24 cellular contexts compared by ENCODE assay signal in the genomic region with DNA sequence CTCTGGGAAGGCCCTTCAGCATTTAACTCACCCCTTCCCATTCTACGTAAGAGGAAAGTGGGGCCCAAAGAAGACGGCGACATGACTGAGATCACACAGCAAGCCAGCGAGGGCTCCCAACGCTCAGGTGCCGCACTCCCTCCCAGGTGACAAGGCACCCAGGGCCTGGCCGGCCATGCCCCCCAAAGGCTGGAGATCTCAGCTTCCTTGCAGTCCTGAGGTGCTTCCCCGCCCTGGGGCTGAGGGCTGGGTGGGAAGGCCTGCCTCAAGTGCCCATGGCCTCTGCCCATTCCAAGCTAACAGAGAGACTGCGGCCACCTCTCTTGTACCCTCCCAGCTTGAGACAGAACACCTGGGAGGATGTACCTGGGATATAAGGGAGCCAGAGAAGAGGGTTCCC. TPM values are rescaled to one million over a fixed set of nuclear protein-coding genes. Genes with fewer than 3 reads are reported as not detected.
DNase-seq lines count a peak whose midpoint lies in the region; ATAC-seq, FAIRE-seq and TF ChIP-seq lines count a peak whose summit lies in the region.
"Had no signal": no experiment of that assay in that cellular context is flagged by ENCODE, and none has a peak within 500 bp of the region (broad histone marks: within the 10 kb centered on the region; RNA-seq: fewer than 3 reads in every experiment).

No MANE protein-coding gene starts in this region.

- peak overlapping the region; percentile 45 for H3K14ac ChIP-seq in trophoblast cell (ENCODE audit: low read length)

- peaks cover 42% of the 10 kb centered on the region for H3K79me1 ChIP-seq in trophoblast cell (ENCODE audit: low read length)

- no peak for DNase-seq in HepG2 (ENCODE audit: low spot score)
- DNase-seq in right lobe of liver: no peak
- DNase-seq in epithelial cell of prostate (ENCODE audit: low read depth, low spot score): no peak
- DNase-seq in trophoblast cell: no peak
- no peak for DNase-seq in HAP-1 (ENCODE audit: low spot score in 2 of 2)
- no peak for DNase-seq in stimulated activated CD4-positive, alpha-beta T cell treated with anti-CD3 and anti-CD28 coated beads, Interleukin-2, amount 100 ng/mL, for 24 hours
- no peak for DNase-seq in SIG-M5 treated with dmso at 0.1 percent for 504 hours (lab: John Stamatoyannopoulos, UW; ENCODE audit: unreplicated experiment)
- DNase-seq: 8988T, ACHN, DMS153, DND-41, KG1, MM.1S, NCI-H2029, NCI-H446, NCI-H524 treated with DMSO at 0.1 percent for 48 hours, NCI-H774, Right ventricle myocardium superior had no signal

- CTCF ChIA-PET in HepG2 (lab: Yijun Ruan, JAX; ENCODE audit: low intra/inter-chr PET ratio, low total read pairs): no interaction called here

- ATAC-seq in HepG2: no peak
- no peak for ATAC-seq in right lobe of liver

- TF ChIP-seq EP300 in HepG2 (IDR thresholded peaks at IDR 0.05; ENCODE audit: low read depth in 2 of 2, low read length in 2 of 2) (no peak), HepG2 (CRISPR knock-in tag; IDR thresholded peaks at IDR 0.05; ENCODE audit: borderline replicate concordance) (no peak)

- TF ChIP-seq POLR2A in HepG2 (IDR thresholded peaks at IDR 0.05; ENCODE audit: insufficient read depth in 1 of 2, low read depth in 2 of 2, low read length in 2 of 2): no peak
- no peak for TF ChIP-seq POLR2A in right lobe of liver (IDR thresholded peaks at IDR 0.05)

- H2BK5ac ChIP-seq in trophoblast cell (ENCODE audit: low read depth, low read length, poor library complexity): no peak overlapping the region

- H3K79me2 ChIP-seq in HepG2 (ENCODE audit: insufficient read depth, low read length) (peaks cover 5% of the 10 kb centered on the region), trophoblast cell (ENCODE audit: control insufficient read depth, insufficient read depth, low read length, poor library complexity) (peaks cover 16% of the 10 kb centered on the region)

- H3K4me3 ChIP-seq in HepG2 (replicated peaks in 1 of 3; ENCODE audit: insufficient read depth in 1 of 3, low read depth in 2 of 3, low read length in 3 of 3): no peak overlapping the region
- H3K4me3 ChIP-seq in right lobe of liver: no peak overlapping the region
- H3K4me3 ChIP-seq in trophoblast cell (ENCODE audit: low read depth, low read length): no peak overlapping the region
- no peak overlapping the region for H3K4me3 ChIP-seq in HAP-1

- H2AFZ ChIP-seq in HepG2 (ENCODE audit: low read length) (no peak overlapping the region), trophoblast cell (ENCODE audit: insufficient read depth, low read length, poor library complexity) (no peak overlapping the region)

- no TSS peak for BruUV-seq in HepG2 (replicated peaks; lab: Mats Ljungman, UMichigan)

- peak overlapping the region; percentile 26 for H2BK120ac ChIP-seq in trophoblast cell (ENCODE audit: insufficient read depth, low read length, poor library complexity)

- no peak overlapping the region for H4K12ac ChIP-seq in trophoblast cell (ENCODE audit: low read depth, low read length)

- peak overlapping the region; percentile 39 for H4K8ac ChIP-seq in trophoblast cell (ENCODE audit: low read depth, low read length)

- H2AK5ac ChIP-seq in trophoblast cell (ENCODE audit: low read length): peak overlapping the region; percentile 42

- H3K4ac ChIP-seq in trophoblast cell (ENCODE audit: low read depth, low read length): peak overlapping the region; percentile 38

- no peaks in the 10 kb centered on the region for H3K27me3 ChIP-seq in HepG2 (ENCODE audit: control insufficient read depth in 1 of 2, insufficient read depth in 2 of 2, low read length in 2 of 2)
- no peaks in the 10 kb centered on the region for H3K27me3 ChIP-seq in right lobe of liver
- peaks cover 2% of the 10 kb centered on the region for H3K27me3 ChIP-seq in trophoblast cell (ENCODE audit: insufficient read depth, low read length)
- no peaks in the 10 kb centered on the region for H3K27me3 ChIP-seq in HAP-1 (ENCODE audit: low read depth)

- H3K23ac ChIP-seq in trophoblast cell (ENCODE audit: low read length): no peak overlapping the region

- H3K4me1 ChIP-seq in HepG2 (ENCODE audit: insufficient read depth, low read length) (peaks cover 95% of the 10 kb centered on the region), right lobe of liver (peaks cover 0 to 19% (median 5%) of the 10 kb centered on the region in 4 donors), trophoblast cell (ENCODE audit: control insufficient read depth in 1 of 2, insufficient read depth in 2 of 2, low read length in 2 of 2) (peaks cover 42 to 46% of the 10 kb centered on the region in 2 experiments), HAP-1 (no peaks in the 10 kb centered on the region)

- intact Hi-C loops in HepG2 (cut with micrococcal nuclease; ENCODE audit: unreplicated experiment): no loop called here
- intact Hi-C loops in right lobe of liver (cut with DNase I): no loop called here

- H3K4me2 ChIP-seq in HepG2 (ENCODE audit: low read depth, low read length) (no peak overlapping the region), trophoblast cell (ENCODE audit: low read length) (no peak overlapping the region)

- POLR2A ChIA-PET in HepG2 (lab: Yijun Ruan, JAX): interaction anchor here (0.6 to 1.7 kb wide), 2 partner anchors 75 to 539 kb away, joined by 3 to 4 read pairs; a partner anchor contains a TSS

- H3K9ac ChIP-seq in HepG2 (ENCODE audit: insufficient read depth, low read depth, low read length): no peak overlapping the region
- no peak overlapping the region for H3K9ac ChIP-seq in trophoblast cell (ENCODE audit: low read length)

- no peaks in the 10 kb centered on the region for H3K36me3 ChIP-seq in HepG2 (replicated peaks in 1 of 2; ENCODE audit: control insufficient read depth in 1 of 2, insufficient read depth in 2 of 2, low read length in 2 of 2)
- H3K36me3 ChIP-seq in right lobe of liver: no peaks in the 10 kb centered on the region
- H3K36me3 ChIP-seq in trophoblast cell (ENCODE audit: control insufficient read depth in 1 of 2, insufficient read depth in 2 of 2, low read length in 2 of 2): no peaks in the 10 kb centered on the region
- no peaks in the 10 kb centered on the region for H3K36me3 ChIP-seq in HAP-1 (replicated peaks)

- H3K9me3 ChIP-seq in HepG2 (ENCODE audit: low read length) (no peaks in the 10 kb centered on the region), right lobe of liver (no peaks in the 10 kb centered on the region), trophoblast cell (ENCODE audit: insufficient read depth, low read depth, low read length) (no peaks in the 10 kb centered on the region), HAP-1 (no peaks in the 10 kb centered on the region)

- H3K27ac ChIP-seq in HepG2 (ENCODE audit: extremely low read length, insufficient read depth, low read length) (peak overlapping the region; percentile 36), right lobe of liver (no peak overlapping the region), epithelial cell of prostate (peak overlapping the region; percentile 90), trophoblast cell (ENCODE audit: low read depth, low read length) (no peak overlapping the region)

- no peak for TF ChIP-seq CTCF in HepG2 (CRISPR knock-in tag; IDR thresholded peaks at IDR 0.05)
- no peak for TF ChIP-seq CTCF in right lobe of liver (IDR thresholded peaks at IDR 0.05)

- 100% methylated on average over 3 of the region's 9 CpGs for WGBS in HepG2 (ENCODE audit: low lambda C conversion rate)
- 80% methylated on average over 1 of the region's 9 CpGs for WGBS in right lobe of liver (ENCODE audit: insufficient coverage, low coverage, low lambda C conversion rate, missing lambda C conversion rate)
- no CpG with 5 or more reads among the region's 9 CpGs for WGBS in trophoblast cell (ENCODE audit: extremely low coverage, insufficient coverage, insufficient read length)

- in situ Hi-C loops in HepG2 (cut with HindIII; ENCODE audit: extremely low pct_ligation_motif_present, low pct_unique_long_range_greater_than_20kb): no loop called here
- in situ Hi-C loops in HAP-1 (cut with MboI; ENCODE audit: low sequenced_read_pairs): no loop called here

- no peak for FAIRE-seq in HepG2 (lab: Jason Lieb, UNC)
- FAIRE-seq: GM12892, H1, HTR-8/SVneo had no signal

- H3K18ac ChIP-seq in trophoblast cell (ENCODE audit: low read length): peak overlapping the region; percentile 63

- H4K20me1 ChIP-seq in HepG2 (ENCODE audit: insufficient read depth, low read length): no peaks in the 10 kb centered on the region

- H4K91ac ChIP-seq in trophoblast cell (ENCODE audit: low read depth, low read length): peak overlapping the region; percentile 73

- H2BK12ac ChIP-seq in trophoblast cell (ENCODE audit: low read length): peak overlapping the region; percentile 80

- TF ChIP-seq RAD21 in HepG2 (CRISPR knock-in tag; IDR thresholded peaks at IDR 0.05): no peak

RNA-seq across cellular contexts. Expression of a gene that starts 1.0 kb away (rescaled TPM):
- total RNA-seq in HepG2 (2016; rRNA removed; fragmentation: Illumina TruSeq; extraction: Trizol) (0.39 and 1.3 TPM in 2 replicates), right lobe of liver (1 to 10 TPM in 2 of 6 experiments, under 1 TPM in 1, not detected in 3; 0.81 to 1.9 (median 1.7) TPM)
- total RNA-seq in HepG2 (2016; cell fraction: cytosol; rRNA removed; fragmentation: Illumina TruSeq; extraction: Trizol; ENCODE audit: low read depth): 0.18 TPM in 1 of 2 replicates, not detected in the other
- total RNA-seq in HepG2 (2016; cell fraction: insoluble cytoplasmic fraction; rRNA removed; fragmentation: Illumina TruSeq; extraction: Trizol): 0.86 and 1.1 TPM in 2 replicates
- 0.48 and 0.87 TPM in 2 replicates for total RNA-seq in HepG2 (2016; cell fraction: membrane; rRNA removed; fragmentation: Illumina TruSeq; extraction: Trizol)
- total RNA-seq in HepG2 (2016; cell fraction: nucleus; rRNA removed; fragmentation: Illumina TruSeq; extraction: Trizol): 2.3 TPM in 2 replicates
- polyA plus RNA-seq in HepG2 (2011; rRNA removed): 2.9 and 4.7 TPM in 2 replicates
- 2.0 and 2.5 TPM in 2 replicates for polyA plus RNA-seq in HepG2 (2011; cell fraction: cytosol; rRNA removed)
- polyA plus RNA-seq in HepG2 (2011; cell fraction: nucleus; rRNA removed): 16.5 and 19.4 TPM in 2 replicates
- polyA plus RNA-seq in HepG2 (2012): 2.7 and 3.8 TPM in 2 replicates
- 0.12 and 0.98 TPM in 2 replicates for polyA plus RNA-seq in HepG2 (2016; cell fraction: cytosol; fragmentation: Illumina TruSeq; extraction: Trizol; ENCODE audit: low read depth)
- 1.7 and 1.8 TPM in 2 replicates for polyA plus RNA-seq in HepG2 (2016; cell fraction: insoluble cytoplasmic fraction; fragmentation: Illumina TruSeq; extraction: Trizol; ENCODE audit: low read depth)
- 0.48 and 0.79 TPM in 2 replicates for polyA plus RNA-seq in HepG2 (2016; cell fraction: membrane; fragmentation: Illumina TruSeq; extraction: Trizol; ENCODE audit: low read depth)
- polyA plus RNA-seq in HepG2 (2016; cell fraction: nucleus; fragmentation: Illumina TruSeq; extraction: Trizol; ENCODE audit: insufficient read depth, low read depth): 3.4 and 8.9 TPM in 2 replicates
- polyA minus RNA-seq in HepG2 (2011; rRNA and poly(A)+ RNA removed; ENCODE audit: low replicate concordance): 3.5 and 7.2 TPM in 2 replicates
- polyA minus RNA-seq in HepG2 (2011; cell fraction: cytosol; rRNA and poly(A)+ RNA removed): 3.4 and 5.1 TPM in 2 replicates
- 7.6 and 9.4 TPM in 2 replicates for polyA minus RNA-seq in HepG2 (2011; cell fraction: nucleus; rRNA and poly(A)+ RNA removed)
- 30.0 and 35.3 TPM in 2 replicates for polyA plus RNA-seq in trophoblast cell (2013)
- total RNA-seq: Right ventricle myocardium superior, RPMI7951, SK-MEL-5 had no signal

RNA-seq across cellular contexts. Expression of a gene that starts 17.6 kb away (rescaled TPM):
- not detected in 2 replicates for total RNA-seq in HepG2 (2016; rRNA removed; fragmentation: Illumina TruSeq; extraction: Trizol)
- not detected in 2 replicates for total RNA-seq in HepG2 (2016; cell fraction: cytosol; rRNA removed; fragmentation: Illumina TruSeq; extraction: Trizol; ENCODE audit: low read depth)
- not detected in 2 replicates for total RNA-seq in HepG2 (2016; cell fraction: insoluble cytoplasmic fraction; rRNA removed; fragmentation: Illumina TruSeq; extraction: Trizol)
- total RNA-seq in HepG2 (2016; cell fraction: membrane; rRNA removed; fragmentation: Illumina TruSeq; extraction: Trizol): not detected in 2 replicates
- not detected in 2 replicates for total RNA-seq in HepG2 (2016; cell fraction: nucleus; rRNA removed; fragmentation: Illumina TruSeq; extraction: Trizol)
- polyA plus RNA-seq in HepG2 (2011; rRNA removed): not detected in 2 replicates
- polyA plus RNA-seq in HepG2 (2011; cell fraction: cytosol; rRNA removed): not detected in 2 replicates
- not detected in 2 replicates for polyA plus RNA-seq in HepG2 (2011; cell fraction: nucleus; rRNA removed)
- polyA plus RNA-seq in HepG2 (2012): not detected in 2 replicates
- not detected in 2 replicates for polyA plus RNA-seq in HepG2 (2016; cell fraction: cytosol; fragmentation: Illumina TruSeq; extraction: Trizol; ENCODE audit: low read depth)
- polyA plus RNA-seq in HepG2 (2016; cell fraction: insoluble cytoplasmic fraction; fragmentation: Illumina TruSeq; extraction: Trizol; ENCODE audit: low read depth): not detected in 2 replicates
- polyA plus RNA-seq in HepG2 (2016; cell fraction: membrane; fragmentation: Illumina TruSeq; extraction: Trizol; ENCODE audit: low read depth): not detected in 2 replicates
- polyA plus RNA-seq in HepG2 (2016; cell fraction: nucleus; fragmentation: Illumina TruSeq; extraction: Trizol; ENCODE audit: insufficient read depth, low read depth): not detected in 2 replicates
- not detected in 2 replicates for polyA minus RNA-seq in HepG2 (2011; rRNA and poly(A)+ RNA removed; ENCODE audit: low replicate concordance)
- not detected in 2 replicates for polyA minus RNA-seq in HepG2 (2011; cell fraction: cytosol; rRNA and poly(A)+ RNA removed)
- not detected in 2 replicates for polyA minus RNA-seq in HepG2 (2011; cell fraction: nucleus; rRNA and poly(A)+ RNA removed)
- total RNA-seq in right lobe of liver: under 1 TPM in 1 of 6 experiments, not detected in 5; 0.19 TPM
- not detected in 2 replicates for polyA plus RNA-seq in trophoblast cell (2013)
- total RNA-seq: H1, Right ventricle myocardium superior, RPMI7951, SK-MEL-5 had no signal
- polyA plus RNA-seq: BJ, H1 had no signal

RNA-seq across cellular contexts. Expression of a gene that starts 37.2 kb away (rescaled TPM):
- total RNA-seq in HepG2 (2016; rRNA removed; fragmentation: Illumina TruSeq; extraction: Trizol) (not detected in 2 replicates), right lobe of liver (10 to 100 TPM in 2 of 6 experiments, 1 to 10 TPM in 4; 2.8 to 17.6 (median 8.5) TPM)
- not detected in 2 replicates for total RNA-seq in HepG2 (2016; cell fraction: cytosol; rRNA removed; fragmentation: Illumina TruSeq; extraction: Trizol; ENCODE audit: low read depth)
- not detected in 2 replicates for total RNA-seq in HepG2 (2016; cell fraction: insoluble cytoplasmic fraction; rRNA removed; fragmentation: Illumina TruSeq; extraction: Trizol)
- not detected in 2 replicates for total RNA-seq in HepG2 (2016; cell fraction: membrane; rRNA removed; fragmentation: Illumina TruSeq; extraction: Trizol)
- total RNA-seq in HepG2 (2016; cell fraction: nucleus; rRNA removed; fragmentation: Illumina TruSeq; extraction: Trizol): not detected in 2 replicates
- polyA plus RNA-seq in HepG2 (2011; rRNA removed): 0.32 and 0.93 TPM in 2 replicates
- 0.81 TPM in 2 replicates for polyA plus RNA-seq in HepG2 (2011; cell fraction: cytosol; rRNA removed)
- not detected in 2 replicates for polyA plus RNA-seq in HepG2 (2011; cell fraction: nucleus; rRNA removed)
- polyA plus RNA-seq in HepG2 (2012): not detected in 2 replicates
- not detected in 2 replicates for polyA plus RNA-seq in HepG2 (2016; cell fraction: cytosol; fragmentation: Illumina TruSeq; extraction: Trizol; ENCODE audit: low read depth)
- not detected in 2 replicates for polyA plus RNA-seq in HepG2 (2016; cell fraction: insoluble cytoplasmic fraction; fragmentation: Illumina TruSeq; extraction: Trizol; ENCODE audit: low read depth)
- polyA plus RNA-seq in HepG2 (2016; cell fraction: membrane; fragmentation: Illumina TruSeq; extraction: Trizol; ENCODE audit: low read depth): not detected in 2 replicates
- not detected in 2 replicates for polyA plus RNA-seq in HepG2 (2016; cell fraction: nucleus; fragmentation: Illumina TruSeq; extraction: Trizol; ENCODE audit: insufficient read depth, low read depth)
- 0.44 and 1.2 TPM in 2 replicates for polyA minus RNA-seq in HepG2 (2011; rRNA and poly(A)+ RNA removed; ENCODE audit: low replicate concordance)
- polyA minus RNA-seq in HepG2 (2011; cell fraction: cytosol; rRNA and poly(A)+ RNA removed): not detected in 2 replicates
- polyA minus RNA-seq in HepG2 (2011; cell fraction: nucleus; rRNA and poly(A)+ RNA removed): not detected in 2 replicates
- polyA plus RNA-seq in trophoblast cell (2013): 2.0 and 2.4 TPM in 2 replicates
- total RNA-seq: RPMI7951, SK-MEL-5 had no signal
- polyA plus RNA-seq: BJ had no signal

RNA-seq across cellular contexts. Expression of a gene that starts 48.5 kb away (rescaled TPM):
- 3.2 and 9.3 TPM in 2 replicates for total RNA-seq in HepG2 (2016; rRNA removed; fragmentation: Illumina TruSeq; extraction: Trizol)
- 4.9 and 5.3 TPM in 2 replicates for total RNA-seq in HepG2 (2016; cell fraction: cytosol; rRNA removed; fragmentation: Illumina TruSeq; extraction: Trizol; ENCODE audit: low read depth)
- total RNA-seq in HepG2 (2016; cell fraction: insoluble cytoplasmic fraction; rRNA removed; fragmentation: Illumina TruSeq; extraction: Trizol): 3.0 and 8.5 TPM in 2 replicates
- 4.4 and 5.7 TPM in 2 replicates for total RNA-seq in HepG2 (2016; cell fraction: membrane; rRNA removed; fragmentation: Illumina TruSeq; extraction: Trizol)
- total RNA-seq in HepG2 (2016; cell fraction: nucleus; rRNA removed; fragmentation: Illumina TruSeq; extraction: Trizol): 15.9 and 19.3 TPM in 2 replicates
- polyA plus RNA-seq in HepG2 (2011; rRNA removed): 10.3 and 10.4 TPM in 2 replicates
- 3.0 and 5.8 TPM in 2 replicates for polyA plus RNA-seq in HepG2 (2011; cell fraction: cytosol; rRNA removed)
- polyA plus RNA-seq in HepG2 (2011; cell fraction: nucleus; rRNA removed): 81.6 and 111 TPM in 2 replicates
- polyA plus RNA-seq in HepG2 (2012): 4.8 and 5.2 TPM in 2 replicates
- 7.2 and 9.0 TPM in 2 replicates for polyA plus RNA-seq in HepG2 (2016; cell fraction: cytosol; fragmentation: Illumina TruSeq; extraction: Trizol; ENCODE audit: low read depth)
- 6.4 and 8.0 TPM in 2 replicates for polyA plus RNA-seq in HepG2 (2016; cell fraction: insoluble cytoplasmic fraction; fragmentation: Illumina TruSeq; extraction: Trizol; ENCODE audit: low read depth)
- polyA plus RNA-seq in HepG2 (2016; cell fraction: membrane; fragmentation: Illumina TruSeq; extraction: Trizol; ENCODE audit: low read depth): 8.8 and 9.0 TPM in 2 replicates
- polyA plus RNA-seq in HepG2 (2016; cell fraction: nucleus; fragmentation: Illumina TruSeq; extraction: Trizol; ENCODE audit: insufficient read depth, low read depth): 64.2 and 68.2 TPM in 2 replicates
- 4.3 and 43.2 TPM in 2 replicates for polyA minus RNA-seq in HepG2 (2011; rRNA and poly(A)+ RNA removed; ENCODE audit: low replicate concordance)
- polyA minus RNA-seq in HepG2 (2011; cell fraction: cytosol; rRNA and poly(A)+ RNA removed): 1.2 and 2.0 TPM in 2 replicates
- 8.6 and 11.5 TPM in 2 replicates for polyA minus RNA-seq in HepG2 (2011; cell fraction: nucleus; rRNA and poly(A)+ RNA removed)
- 10 to 100 TPM in 1 of 6 experiments, 1 to 10 TPM in 5; 4.3 to 11.3 (median 7.0) TPM for total RNA-seq in right lobe of liver
- 8.1 and 8.5 TPM in 2 replicates for polyA plus RNA-seq in trophoblast cell (2013)

RNA-seq across cellular contexts. Expression of a gene that starts 55.6 kb away (rescaled TPM):
- 0.04 TPM in 1 of 2 replicates, not detected in the other for total RNA-seq in HepG2 (2016; rRNA removed; fragmentation: Illumina TruSeq; extraction: Trizol)
- total RNA-seq in HepG2 (2016; cell fraction: cytosol; rRNA removed; fragmentation: Illumina TruSeq; extraction: Trizol; ENCODE audit: low read depth): not detected in 2 replicates
- total RNA-seq in HepG2 (2016; cell fraction: insoluble cytoplasmic fraction; rRNA removed; fragmentation: Illumina TruSeq; extraction: Trizol): 0.02 TPM in 1 of 2 replicates, not detected in the other
- total RNA-seq in HepG2 (2016; cell fraction: membrane; rRNA removed; fragmentation: Illumina TruSeq; extraction: Trizol): not detected in 2 replicates
- total RNA-seq in HepG2 (2016; cell fraction: nucleus; rRNA removed; fragmentation: Illumina TruSeq; extraction: Trizol): not detected in 2 replicates
- polyA plus RNA-seq in HepG2 (2011; rRNA removed): 0.01 TPM in 1 of 2 replicates, not detected in the other
- polyA plus RNA-seq in HepG2 (2011; cell fraction: cytosol; rRNA removed): 0.01 TPM in 1 of 2 replicates, not detected in the other
- polyA plus RNA-seq in HepG2 (2011; cell fraction: nucleus; rRNA removed): 0.05 and 0.07 TPM in 2 replicates
- 0.05 TPM in 1 of 2 replicates, not detected in the other for polyA plus RNA-seq in HepG2 (2012)
- not detected in 2 replicates for polyA plus RNA-seq in HepG2 (2016; cell fraction: cytosol; fragmentation: Illumina TruSeq; extraction: Trizol; ENCODE audit: low read depth)
- polyA plus RNA-seq in HepG2 (2016; cell fraction: insoluble cytoplasmic fraction; fragmentation: Illumina TruSeq; extraction: Trizol; ENCODE audit: low read depth): not detected in 2 replicates
- polyA plus RNA-seq in HepG2 (2016; cell fraction: membrane; fragmentation: Illumina TruSeq; extraction: Trizol; ENCODE audit: low read depth): not detected in 2 replicates
- not detected in 2 replicates for polyA plus RNA-seq in HepG2 (2016; cell fraction: nucleus; fragmentation: Illumina TruSeq; extraction: Trizol; ENCODE audit: insufficient read depth, low read depth)
- polyA minus RNA-seq in HepG2 (2011; rRNA and poly(A)+ RNA removed; ENCODE audit: low replicate concordance): 0.04 TPM in 1 of 2 replicates, not detected in the other
- not detected in 2 replicates for polyA minus RNA-seq in HepG2 (2011; cell fraction: cytosol; rRNA and poly(A)+ RNA removed)
- not detected in 2 replicates for polyA minus RNA-seq in HepG2 (2011; cell fraction: nucleus; rRNA and poly(A)+ RNA removed)
- under 1 TPM in 1 of 6 experiments, not detected in 5; 0.09 TPM for total RNA-seq in right lobe of liver
- 48.2 and 51.4 TPM in 2 replicates for polyA plus RNA-seq in trophoblast cell (2013)
- total RNA-seq: Right ventricle myocardium superior, RPMI7951, SK-MEL-5 had no signal
- polyA plus RNA-seq: BJ had no signal

Comparison
In these comparisons a context has a peak if more than half of its experiments do, and no peak if none do; other contexts are left out.
1. H3K27ac ChIP-seq: peak in HepG2 (single experiment) and epithelial cell of prostate (single experiment); none in right lobe of liver (0 of 3) and trophoblast cell (single experiment).